Comparison of ENCODE assay signal across 1 cellular context in genomic region chr9:130699047-130699446, GRCh38.
TF ChIP-seq lines count a peak whose summit lies in the region.

No MANE protein-coding gene starts in this region.

TF ChIP-seq in HepG2, 621 proteins besides CTCF, POLR2A, EP300 and RAD21:
- TF ChIP-seq NCOR1 (IDR thresholded peaks at IDR 0.05; ENCODE audit: borderline replicate concordance, low read length) = no peak
- no peak for TF ChIP-seq AGO1 (IDR thresholded peaks at IDR 0.05; ENCODE audit: low read depth, low read length, poor library complexity, severe bottlenecking)
- no peak for TF ChIP-seq ZNF10 (CRISPR knock-in tag; IDR thresholded peaks at IDR 0.05; ENCODE audit: borderline replicate concordance, low read depth)
- TF ChIP-seq ZNF576 (CRISPR knock-in tag; IDR thresholded peaks at IDR 0.05) = no peak
- no peak for TF ChIP-seq ZNF605 (CRISPR knock-in tag; IDR thresholded peaks at IDR 0.05)
- TF ChIP-seq ZBTB33 (CRISPR knock-in tag; IDR thresholded peaks at IDR 0.05) = no peak
- no peak for TF ChIP-seq ETV5 (CRISPR knock-in tag; IDR thresholded peaks at IDR 0.05; ENCODE audit: borderline replicate concordance)
- TF ChIP-seq MED1 (CRISPR knock-in tag; IDR thresholded peaks at IDR 0.05) = no peak
- TF ChIP-seq ZNF780A (CRISPR knock-in tag; IDR thresholded peaks at IDR 0.05) = no peak
- TF ChIP-seq NR2C2 (CRISPR knock-in tag; IDR thresholded peaks at IDR 0.05; ENCODE audit: borderline replicate concordance) = no peak
- TF ChIP-seq HNF4G (IDR thresholded peaks at IDR 0.05; ENCODE audit: borderline replicate concordance, low read depth, low read length) = no peak
- TF ChIP-seq HNF4G (CRISPR knock-in tag; IDR thresholded peaks at IDR 0.05; ENCODE audit: borderline replicate concordance, low read depth) = no peak
- no peak for TF ChIP-seq NR0B2 (CRISPR knock-in tag; IDR thresholded peaks at IDR 0.05)
- TF ChIP-seq ZSCAN25 (CRISPR knock-in tag; IDR thresholded peaks at IDR 0.05) = no peak
- no peak for TF ChIP-seq ZNF468 (CRISPR knock-in tag; IDR thresholded peaks at IDR 0.05)
